In genomic region chr9:93827545-93828330, GRCh38 we compare ENCODE assay signal across 2 cellular contexts.
TF ChIP-seq lines count a peak whose summit lies in the region.

No MANE protein-coding gene starts in this region.

TF ChIP-seq in IMR-90, 13 proteins besides CTCF, POLR2A, EP300 and RAD21:
- TF ChIP-seq FOS (IDR thresholded peaks at IDR 0.05; ENCODE audit: low read depth, low read length) (no peak), MAZ (IDR thresholded peaks at IDR 0.05; ENCODE audit: borderline replicate concordance, low read depth, low read length) (peak; percentile 65; the same call in 1 of the 2 replicates)

TF ChIP-seq in endothelial cell of umbilical vein, 7 proteins besides CTCF, POLR2A, EP300 and RAD21:
- TF ChIP-seq MAX (IDR thresholded peaks at IDR 0.05; ENCODE audit: insufficient read depth, insufficient read length) (no peak), FOS (IDR thresholded peaks at IDR 0.05; ENCODE audit: borderline replicate concordance, insufficient read depth, low read length) (no peak), GATA2 (IDR thresholded peaks at IDR 0.05; ENCODE audit: insufficient read depth, insufficient read length, low read depth, low read length) (no peak), EZH2 (IDR thresholded peaks at IDR 0.05; ENCODE audit: borderline replicate concordance, low read depth, low read length, severe bottlenecking) (no peak), POLR2AphosphoS5 (IDR thresholded peaks at IDR 0.05; ENCODE audit: insufficient read depth, low read depth, low read length) (no peak), MYC (IDR thresholded peaks at IDR 0.05; ENCODE audit: low read depth, low read length) (no peak), JUN (IDR thresholded peaks at IDR 0.05; ENCODE audit: borderline replicate concordance, insufficient read depth, insufficient read length, low read depth) (no peak)
